ENCODE assay signal across 1 cellular context in genomic region chr22:21009638-21010425, GRCh38.
A peak's percentile ranks its signal among the peaks of the same experiment; 100 is the strongest.
TF ChIP-seq lines count a peak whose summit lies in the region.

No MANE protein-coding gene starts in this region.

TF ChIP-seq in HEK293, 187 proteins besides CTCF, POLR2A, EP300 and RAD21 (continued from another document):
- TF ChIP-seq REST (tag by site-specific recombination; IDR thresholded peaks at IDR 0.05) (peak; percentile 98), ZBTB17 (tag by site-specific recombination; IDR thresholded peaks at IDR 0.05) (peak; percentile 56), ZNF600 (tag by site-specific recombination; IDR thresholded peaks at IDR 0.05) (peak; percentile 72), ZNF114 (tag by site-specific recombination; IDR thresholded peaks at IDR 0.05) (no peak)
